11 cellular contexts compared by ENCODE assay signal in genomic region chr6:6407061-6407723, GRCh38.
DNase-seq lines count a peak whose midpoint lies in the region; ATAC-seq and TF ChIP-seq lines count a peak whose summit lies in the region.
"Had no signal": no experiment of that assay in that cellular context is flagged by ENCODE, and none has a peak within 500 bp of the region (broad histone marks: within the 10 kb centered on the region; RNA-seq: fewer than 3 reads in every experiment).

No MANE protein-coding gene starts in this region.

- H3K4me1 Mint-ChIP-seq in activated CD8-positive, alpha-beta T cell treated with anti-CD3 and anti-CD28 coated beads for 36 hours (ENCODE audit: low read depth), result no peaks in the 10 kb centered on the region
- no peaks in the 10 kb centered on the region for H3K4me1 Mint-ChIP-seq in activated CD8-positive, alpha-beta T cell treated with anti-CD3 and anti-CD28 coated beads, Interleukin-2, amount 10 ng/mL, durations not matched to agents 7 days and 5 days (ENCODE audit: low read depth)
- peaks cover 2 to 6% of the 10 kb centered on the region in 2 donors for H3K4me1 Mint-ChIP-seq in stimulated activated naive B cell treated with anti-CD40 and anti-IgM and Interleukin-4, amounts not matched to agents 10 μg/mL and 1 μg/mL and 100 μg/mL, for 72 hours
- no peaks in the 10 kb centered on the region for H3K4me1 Mint-ChIP-seq in activated CD4-positive, alpha-beta T cell treated with anti-CD3 and anti-CD28 coated beads, Interleukin-2, amount 10 ng/mL, durations not matched to agents 7 days and 5 days
- H3K4me1 Mint-ChIP-seq in activated T-helper 17 cell treated with anti-CD3 and anti-CD28 coated beads, Interleukin-2, amount 50 U/mL, for 72 hours, result no peaks in the 10 kb centered on the region

- no peak for TF ChIP-seq EP300 in transverse colon (IDR thresholded peaks at IDR 0.05; ENCODE audit: low read depth)

- H3K27me3 Mint-ChIP-seq in activated CD8-positive, alpha-beta T cell treated with anti-CD3 and anti-CD28 coated beads for 36 hours, result no peaks in the 10 kb centered on the region
- peaks cover 2% of the 10 kb centered on the region for H3K27me3 Mint-ChIP-seq in activated CD8-positive, alpha-beta T cell treated with anti-CD3 and anti-CD28 coated beads, Interleukin-2, amount 10 ng/mL, durations not matched to agents 7 days and 5 days (ENCODE audit: low read depth)
- H3K27me3 Mint-ChIP-seq in stimulated activated naive B cell treated with anti-CD40 and anti-IgM and Interleukin-4, amounts not matched to agents 10 μg/mL and 1 μg/mL and 100 μg/mL, for 72 hours, result peaks cover 14 to 16% of the 10 kb centered on the region in 2 donors
- peaks cover 10% of the 10 kb centered on the region for H3K27me3 Mint-ChIP-seq in activated CD4-positive, alpha-beta T cell treated with anti-CD3 and anti-CD28 coated beads, Interleukin-2, amount 10 ng/mL, durations not matched to agents 7 days and 5 days
- peaks cover 16% of the 10 kb centered on the region for H3K27me3 Mint-ChIP-seq in activated T-helper 17 cell treated with anti-CD3 and anti-CD28 coated beads, Interleukin-2, amount 50 U/mL, for 72 hours

- no peak overlapping the region for H3K27ac ChIP-seq in transverse colon
- H3K27ac ChIP-seq: A549, KMS-11 had no signal

- TF ChIP-seq CTCF in activated CD8-positive, alpha-beta T cell treated with anti-CD3 and anti-CD28 coated beads for 36 hours (IDR thresholded peaks at IDR 0.05), result no peak
- TF ChIP-seq CTCF in transverse colon (IDR thresholded peaks at IDR 0.05), result no peak

- TF ChIP-seq POLR2A in transverse colon (IDR thresholded peaks at IDR 0.05), result no peak

- CTCF ChIA-PET in activated CD8-positive, alpha-beta T cell treated with anti-CD3 and anti-CD28 coated beads for 36 hours (lab: Charles Lee), result interaction anchor here (0.8 kb wide), 1 partner anchor 10 kb away, joined by 3 read pairs; no protein-coding TSS in a partner anchor
- CTCF ChIA-PET in activated CD8-positive, alpha-beta T cell treated with anti-CD3 and anti-CD28 coated beads, Interleukin-2, amount 10 ng/mL, durations not matched to agents 7 days and 5 days (lab: Charles Lee), result interaction anchor here (1.4 kb wide), 1 partner anchor 29 kb away, joined by 3 read pairs; no protein-coding TSS in a partner anchor
- CTCF ChIA-PET in activated CD4-positive, alpha-beta T cell treated with anti-CD3 and anti-CD28 coated beads, Interleukin-2, amount 10 ng/mL, durations not matched to agents 7 days and 5 days (lab: Charles Lee), result no interaction called here

- 50 to 60% methylated on average over 4 of the region's 4 CpGs for WGBS in transverse colon (ENCODE audit: low coverage in 1 of 2), 2 donors

- H3K9me3 ChIP-seq in transverse colon, result no peaks in the 10 kb centered on the region
- H3K9me3 ChIP-seq: A549 had no signal

- ATAC-seq in activated CD8-positive, alpha-beta T cell treated with anti-CD3 and anti-CD28 coated beads for 36 hours, result peak; percentile 27
- ATAC-seq in activated CD8-positive, alpha-beta T cell treated with anti-CD3 and anti-CD28 coated beads, Interleukin-2, amount 10 ng/mL, durations not matched to agents 7 days and 5 days, result no peak
- ATAC-seq in HG02884 (IDR thresholded peaks at IDR 0.05; ENCODE audit: unreplicated experiment), result peak; percentile 98
- ATAC-seq in stimulated activated naive B cell treated with anti-CD40 and anti-IgM and Interleukin-4, amounts not matched to agents 10 μg/mL and 1 μg/mL and 100 μg/mL, for 72 hours (replicated peaks), result peak; percentile 94 to 98
- no peak for ATAC-seq in activated T-helper 17 cell treated with anti-CD3 and anti-CD28 coated beads, Interleukin-2, amount 50 U/mL, for 72 hours (replicated peaks)
- ATAC-seq: A549 had no signal

- in situ Hi-C loops in transverse colon (cut with MboI; ENCODE audit: low pct_ligation_motif_present in 1 of 4, low pct_unique_long_range_greater_than_20kb in 1 of 4, low sequenced_read_pairs in 3 of 4), result no loop called here

- no peak overlapping the region for H3K4me3 Mint-ChIP-seq in activated CD8-positive, alpha-beta T cell treated with anti-CD3 and anti-CD28 coated beads for 36 hours
- H3K4me3 Mint-ChIP-seq in activated CD8-positive, alpha-beta T cell treated with anti-CD3 and anti-CD28 coated beads, Interleukin-2, amount 10 ng/mL, durations not matched to agents 7 days and 5 days, result no peak overlapping the region
- H3K4me3 Mint-ChIP-seq in stimulated activated naive B cell treated with anti-CD40 and anti-IgM and Interleukin-4, amounts not matched to agents 10 μg/mL and 1 μg/mL and 100 μg/mL, for 72 hours, result no peak overlapping the region
- H3K4me3 Mint-ChIP-seq in activated CD4-positive, alpha-beta T cell treated with anti-CD3 and anti-CD28 coated beads, Interleukin-2, amount 10 ng/mL, durations not matched to agents 7 days and 5 days, result no peak overlapping the region
- H3K4me3 Mint-ChIP-seq in activated T-helper 17 cell treated with anti-CD3 and anti-CD28 coated beads, Interleukin-2, amount 50 U/mL, for 72 hours, result no peak overlapping the region

- H3K27me3 ChIP-seq in transverse colon, result no peaks in the 10 kb centered on the region

- intact Hi-C loops in activated CD8-positive, alpha-beta T cell treated with anti-CD3 and anti-CD28 coated beads for 36 hours (cut with micrococcal nuclease), result no loop called here
- intact Hi-C loops in transverse colon (cut with DNase I; ENCODE audit: low total_unique reads), result no loop called here

- no peaks in the 10 kb centered on the region for H3K36me3 Mint-ChIP-seq in activated CD8-positive, alpha-beta T cell treated with anti-CD3 and anti-CD28 coated beads for 36 hours (ENCODE audit: low read depth)
- no peaks in the 10 kb centered on the region for H3K36me3 Mint-ChIP-seq in activated CD8-positive, alpha-beta T cell treated with anti-CD3 and anti-CD28 coated beads, Interleukin-2, amount 10 ng/mL, durations not matched to agents 7 days and 5 days (ENCODE audit: low read depth)
- H3K36me3 Mint-ChIP-seq in stimulated activated naive B cell treated with anti-CD40 and anti-IgM and Interleukin-4, amounts not matched to agents 10 μg/mL and 1 μg/mL and 100 μg/mL, for 72 hours, result no peaks in the 10 kb centered on the region
- no peaks in the 10 kb centered on the region for H3K36me3 Mint-ChIP-seq in activated CD4-positive, alpha-beta T cell treated with anti-CD3 and anti-CD28 coated beads, Interleukin-2, amount 10 ng/mL, durations not matched to agents 7 days and 5 days (ENCODE audit: low read depth)
- H3K36me3 Mint-ChIP-seq in activated T-helper 17 cell treated with anti-CD3 and anti-CD28 coated beads, Interleukin-2, amount 50 U/mL, for 72 hours (ENCODE audit: low read depth), result no peaks in the 10 kb centered on the region

- H3K9me3 Mint-ChIP-seq in activated CD8-positive, alpha-beta T cell treated with anti-CD3 and anti-CD28 coated beads for 36 hours, result no peaks in the 10 kb centered on the region
- H3K9me3 Mint-ChIP-seq in activated CD8-positive, alpha-beta T cell treated with anti-CD3 and anti-CD28 coated beads, Interleukin-2, amount 10 ng/mL, durations not matched to agents 7 days and 5 days (ENCODE audit: insufficient read depth), result no peaks in the 10 kb centered on the region
- no peaks in the 10 kb centered on the region for H3K9me3 Mint-ChIP-seq in stimulated activated naive B cell treated with anti-CD40 and anti-IgM and Interleukin-4, amounts not matched to agents 10 μg/mL and 1 μg/mL and 100 μg/mL, for 72 hours
- no peaks in the 10 kb centered on the region for H3K9me3 Mint-ChIP-seq in activated CD4-positive, alpha-beta T cell treated with anti-CD3 and anti-CD28 coated beads, Interleukin-2, amount 10 ng/mL, durations not matched to agents 7 days and 5 days
- H3K9me3 Mint-ChIP-seq in activated T-helper 17 cell treated with anti-CD3 and anti-CD28 coated beads, Interleukin-2, amount 50 U/mL, for 72 hours, result no peaks in the 10 kb centered on the region

- H3K4me3 ChIP-seq in transverse colon, result no peak overlapping the region
- H3K4me3 ChIP-seq: A549 had no signal

- no peaks in the 10 kb centered on the region for H3K36me3 ChIP-seq in transverse colon

- POLR2A ChIA-PET in activated CD8-positive, alpha-beta T cell treated with anti-CD3 and anti-CD28 coated beads for 36 hours (lab: Charles Lee), result interaction anchor here (0.6 kb wide), 1 partner anchor 135 kb away, joined by 3 read pairs; no protein-coding TSS in a partner anchor
- POLR2A ChIA-PET in activated CD8-positive, alpha-beta T cell treated with anti-CD3 and anti-CD28 coated beads, Interleukin-2, amount 10 ng/mL, durations not matched to agents 7 days and 5 days (lab: Charles Lee), result no interaction called here
- POLR2A ChIA-PET in activated CD4-positive, alpha-beta T cell treated with anti-CD3 and anti-CD28 coated beads, Interleukin-2, amount 10 ng/mL, durations not matched to agents 7 days and 5 days (lab: Charles Lee), result no interaction called here

- H3K27ac Mint-ChIP-seq in activated CD8-positive, alpha-beta T cell treated with anti-CD3 and anti-CD28 coated beads for 36 hours, result no peak overlapping the region
- no peak overlapping the region for H3K27ac Mint-ChIP-seq in activated CD8-positive, alpha-beta T cell treated with anti-CD3 and anti-CD28 coated beads, Interleukin-2, amount 10 ng/mL, durations not matched to agents 7 days and 5 days
- no peak overlapping the region for H3K27ac Mint-ChIP-seq in stimulated activated naive B cell treated with anti-CD40 and anti-IgM and Interleukin-4, amounts not matched to agents 10 μg/mL and 1 μg/mL and 100 μg/mL, for 72 hours
- no peak overlapping the region for H3K27ac Mint-ChIP-seq in activated CD4-positive, alpha-beta T cell treated with anti-CD3 and anti-CD28 coated beads, Interleukin-2, amount 10 ng/mL, durations not matched to agents 7 days and 5 days
- H3K27ac Mint-ChIP-seq in activated T-helper 17 cell treated with anti-CD3 and anti-CD28 coated beads, Interleukin-2, amount 50 U/mL, for 72 hours, result no peak overlapping the region

- no peaks in the 10 kb centered on the region for H3K4me1 ChIP-seq in transverse colon
- H3K4me1 ChIP-seq: A549 had no signal

- DNase-seq in activated CD8-positive, alpha-beta T cell treated with anti-CD3 and anti-CD28 coated beads for 36 hours, result no peak
- DNase-seq in activated CD8-positive, alpha-beta T cell treated with anti-CD3 and anti-CD28 coated beads, Interleukin-2, amount 10 ng/mL, durations not matched to agents 7 days and 5 days, result no peak
- peak; percentile 44 for DNase-seq in NCI-H2171 treated with DMSO at 0.1 percent for 48 hours (lab: John Stamatoyannopoulos, UW)
- peak; percentile 36 for DNase-seq in stimulated activated naive B cell treated with anti-CD40 and anti-IgM and Interleukin-4, amounts not matched to agents 10 μg/mL and 1 μg/mL and 100 μg/mL, for 72 hours
- DNase-seq in transverse colon, result no peak
- DNase-seq in activated CD4-positive, alpha-beta T cell treated with anti-CD3 and anti-CD28 coated beads, Interleukin-2, amount 10 ng/mL, durations not matched to agents 7 days and 5 days, result no peak
- DNase-seq: activated T-cell treated with anti-CD3 and anti-CD28 coated beads, Interleukin-2, amount 50 U/mL, for 1 hour had no signal

Comparison
In these comparisons a context has a peak if more than half of its experiments do, and no peak if none do; other contexts are left out.
1. ATAC-seq: peak in activated CD8-positive, alpha-beta T cell treated with anti-CD3 and anti-CD28 coated beads for 36 hours (single experiment), HG02884 (single experiment) and stimulated activated naive B cell treated with anti-CD40 and anti-IgM and Interleukin-4, amounts not matched to agents 10 μg/mL and 1 μg/mL and 100 μg/mL, for 72 hours (2 of 2); none in activated CD8-positive, alpha-beta T cell treated with anti-CD3 and anti-CD28 coated beads, Interleukin-2, amount 10 ng/mL, durations not matched to agents 7 days and 5 days (single experiment) and activated T-helper 17 cell treated with anti-CD3 and anti-CD28 coated beads, Interleukin-2, amount 50 U/mL, for 72 hours (single experiment).
2. DNase-seq: peak in NCI-H2171 treated with DMSO at 0.1 percent for 48 hours (single experiment) and stimulated activated naive B cell treated with anti-CD40 and anti-IgM and Interleukin-4, amounts not matched to agents 10 μg/mL and 1 μg/mL and 100 μg/mL, for 72 hours (single experiment); none in activated CD8-positive, alpha-beta T cell treated with anti-CD3 and anti-CD28 coated beads for 36 hours (single experiment), activated CD8-positive, alpha-beta T cell treated with anti-CD3 and anti-CD28 coated beads, Interleukin-2, amount 10 ng/mL, durations not matched to agents 7 days and 5 days (single experiment), transverse colon (single experiment) and activated CD4-positive, alpha-beta T cell treated with anti-CD3 and anti-CD28 coated beads, Interleukin-2, amount 10 ng/mL, durations not matched to agents 7 days and 5 days (single experiment).